1 cellular context compared by ENCODE assay signal in the genomic region with DNA sequence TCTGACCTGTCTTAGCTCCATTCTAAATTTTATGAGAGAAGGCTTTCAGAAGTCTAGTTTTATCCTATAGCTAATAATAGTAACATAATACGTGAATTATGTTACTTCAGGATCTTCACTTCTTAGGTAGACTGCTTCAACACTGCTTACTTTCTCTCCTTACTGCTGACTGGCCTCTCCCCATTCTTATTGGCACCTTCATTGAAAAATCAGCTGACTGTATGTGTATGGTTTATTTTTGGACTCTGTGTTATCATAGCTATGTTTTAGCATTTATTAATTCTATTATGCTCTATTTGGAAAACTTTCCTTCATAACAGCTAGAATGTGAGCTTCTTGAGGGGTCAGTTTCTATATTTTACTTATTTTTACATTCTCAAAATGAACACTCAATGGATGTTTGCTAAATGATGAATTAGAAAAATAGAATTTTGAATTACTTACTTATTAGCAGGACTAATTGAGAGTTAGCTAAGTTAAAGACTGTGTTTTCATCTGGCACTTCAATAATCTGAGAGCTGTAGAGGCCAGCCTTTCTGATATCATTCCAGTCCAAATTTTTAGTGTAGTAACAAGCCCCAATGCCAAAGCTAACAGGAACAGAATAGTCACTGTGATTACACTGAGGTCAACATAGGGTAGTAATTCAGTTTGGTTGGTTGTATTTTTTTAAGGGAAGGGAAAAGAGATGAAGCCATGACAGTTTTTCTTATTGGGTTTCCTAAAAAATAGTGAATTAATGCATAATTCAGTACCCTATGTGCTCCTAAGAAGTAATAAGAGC.
TF ChIP-seq lines count a peak whose summit lies in the region.

No MANE protein-coding gene starts in this region.

TF ChIP-seq in endothelial cell of umbilical vein, 7 proteins besides CTCF, POLR2A, EP300 and RAD21 (continued from another document):
- TF ChIP-seq, protein P1, sequence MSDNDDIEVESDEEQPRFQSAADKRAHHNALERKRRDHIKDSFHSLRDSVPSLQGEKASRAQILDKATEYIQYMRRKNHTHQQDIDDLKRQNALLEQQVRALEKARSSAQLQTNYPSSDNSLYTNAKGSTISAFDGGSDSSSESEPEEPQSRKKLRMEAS (IDR thresholded peaks at IDR 0.05; ENCODE audit: insufficient read depth, insufficient read length) = no peak
- TF ChIP-seq GATA2 (IDR thresholded peaks at IDR 0.05; ENCODE audit: insufficient read depth, insufficient read length, low read depth, low read length) (no peak), MYC (IDR thresholded peaks at IDR 0.05; ENCODE audit: low read depth, low read length) (no peak), POLR2AphosphoS5 (IDR thresholded peaks at IDR 0.05; ENCODE audit: insufficient read depth, low read depth, low read length) (no peak), EZH2 (IDR thresholded peaks at IDR 0.05; ENCODE audit: borderline replicate concordance, low read depth, low read length, severe bottlenecking) (no peak)
